Comparison of ENCODE assay signal across 10 cellular contexts in the genomic region with DNA sequence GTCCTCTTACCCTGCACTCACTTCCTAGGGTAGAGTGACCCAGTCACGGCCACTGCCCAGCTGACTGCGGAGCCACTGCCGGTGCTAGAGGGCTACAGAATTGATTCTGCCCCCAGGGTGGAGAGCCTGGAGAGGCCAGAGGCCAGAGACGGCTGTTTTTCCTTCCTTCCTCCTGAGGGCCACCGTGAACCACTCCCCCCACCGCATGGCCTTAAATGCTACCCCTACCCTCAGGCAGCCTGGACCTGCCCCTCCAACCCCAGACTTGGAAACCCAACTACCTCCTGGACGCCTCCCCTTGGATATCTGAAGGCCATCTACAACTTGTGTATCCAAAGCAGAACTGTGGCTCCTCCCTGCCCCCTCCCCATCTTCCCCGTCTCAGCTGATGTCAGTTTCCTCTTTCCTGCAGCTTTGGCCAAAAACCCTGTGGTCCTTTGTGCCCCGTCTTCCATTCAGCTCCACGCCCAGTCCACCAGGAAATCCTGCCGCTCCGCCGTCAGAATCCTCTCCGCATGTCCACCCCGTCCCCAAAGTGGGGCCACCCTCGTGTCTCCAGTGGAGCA. TPM values are rescaled to one million over a fixed set of nuclear protein-coding genes. Genes with fewer than 3 reads are reported as not detected.
DNase-seq lines count a peak whose midpoint lies in the region; ATAC-seq and TF ChIP-seq lines count a peak whose summit lies in the region.
"Had no signal": no experiment of that assay in that cellular context is flagged by ENCODE, and none has a peak within 500 bp of the region (broad histone marks: within the 10 kb centered on the region; RNA-seq: fewer than 3 reads in every experiment).

No MANE protein-coding gene starts in this region.

- no peak overlapping the region for H3K4me3 Mint-ChIP-seq in natural killer cell treated with Interleukin-12 subunit alpha and Interleukin-12 subunit beta and Interleukin-15 and Interleukin-18, amount 100 ng/mL, for 72 hours
- H3K4me3 Mint-ChIP-seq in activated CD4-positive, alpha-beta T cell treated with anti-CD3 and anti-CD28 coated beads, Interleukin-2, amount 10 ng/mL, durations not matched to agents 24 days and 14 days: no peak overlapping the region

- peak overlapping the region; percentile 28 to 67 (median 60) for H3K27ac ChIP-seq in esophagus muscularis mucosa (replicated peaks in 1 of 4)
- H3K27ac ChIP-seq: C4-2B had no signal

- DNase-seq in AML-193 (lab: John Stamatoyannopoulos, UW) (peak; percentile 8), OCI-M1 (lab: John Stamatoyannopoulos, UW) (peak; percentile 50), esophagus muscularis mucosa (ENCODE audit: extremely low spot score) (no peak), HT-29 (ENCODE audit: low spot score) (no peak), AG20443 (ENCODE audit: low spot score) (no peak)
- DNase-seq in natural killer cell treated with Interleukin-12 subunit alpha and Interleukin-12 subunit beta and Interleukin-15 and Interleukin-18, amount 100 ng/mL, for 72 hours (ENCODE audit: low spot score): no peak
- no peak for DNase-seq in activated CD4-positive, alpha-beta T cell treated with anti-CD3 and anti-CD28 coated beads, Interleukin-2, amount 10 ng/mL, durations not matched to agents 24 days and 14 days
- DNase-seq: NCI-H774 had no signal

- H3K9me3 Mint-ChIP-seq in natural killer cell treated with Interleukin-12 subunit alpha and Interleukin-12 subunit beta and Interleukin-15 and Interleukin-18, amount 100 ng/mL, for 72 hours: no peaks in the 10 kb centered on the region
- no peaks in the 10 kb centered on the region for H3K9me3 Mint-ChIP-seq in activated CD4-positive, alpha-beta T cell treated with anti-CD3 and anti-CD28 coated beads, Interleukin-2, amount 10 ng/mL, durations not matched to agents 24 days and 14 days

- H3K4me3 ChIP-seq in esophagus muscularis mucosa: peak overlapping the region; percentile 9 to 28 (median 16)

- no peak for TF ChIP-seq EP300 in esophagus muscularis mucosa (IDR thresholded peaks at IDR 0.05)

- WGBS in esophagus muscularis mucosa: 34% methylated on average over 16 of the region's 16 CpGs

- intact Hi-C loops in esophagus muscularis mucosa (cut with DNase I): no loop called here
- intact Hi-C loops in activated CD4-positive, alpha-beta T cell treated with anti-CD3 and anti-CD28 coated beads, Interleukin-2, amount 10 ng/mL, durations not matched to agents 24 days and 14 days (cut with micrococcal nuclease): no loop called here

- H3K27me3 Mint-ChIP-seq in natural killer cell treated with Interleukin-12 subunit alpha and Interleukin-12 subunit beta and Interleukin-15 and Interleukin-18, amount 100 ng/mL, for 72 hours: no peaks in the 10 kb centered on the region
- H3K27me3 Mint-ChIP-seq in activated CD4-positive, alpha-beta T cell treated with anti-CD3 and anti-CD28 coated beads, Interleukin-2, amount 10 ng/mL, durations not matched to agents 24 days and 14 days: no peaks in the 10 kb centered on the region

- peaks cover 0 to 63% (median 0%) of the 10 kb centered on the region in 4 donors for H3K27me3 ChIP-seq in esophagus muscularis mucosa

- H3K36me3 Mint-ChIP-seq in natural killer cell treated with Interleukin-12 subunit alpha and Interleukin-12 subunit beta and Interleukin-15 and Interleukin-18, amount 100 ng/mL, for 72 hours: peaks cover 5% of the 10 kb centered on the region
- peaks cover 50% of the 10 kb centered on the region for H3K36me3 Mint-ChIP-seq in activated CD4-positive, alpha-beta T cell treated with anti-CD3 and anti-CD28 coated beads, Interleukin-2, amount 10 ng/mL, durations not matched to agents 24 days and 14 days (ENCODE audit: low read depth)

- TF ChIP-seq POLR2A in esophagus muscularis mucosa (IDR thresholded peaks at IDR 0.05; ENCODE audit: low read depth): no peak

- peaks cover 0 to 33% (median 0%) of the 10 kb centered on the region in 4 donors for H3K36me3 ChIP-seq in esophagus muscularis mucosa

- no peak for TF ChIP-seq CTCF in esophagus muscularis mucosa (IDR thresholded peaks at IDR 0.05)

- no peaks in the 10 kb centered on the region for H3K9me3 ChIP-seq in esophagus muscularis mucosa

- peaks cover 22 to 42% (median 31%) of the 10 kb centered on the region in 4 donors for H3K4me1 ChIP-seq in esophagus muscularis mucosa

- H3K4me1 Mint-ChIP-seq in natural killer cell treated with Interleukin-12 subunit alpha and Interleukin-12 subunit beta and Interleukin-15 and Interleukin-18, amount 100 ng/mL, for 72 hours (ENCODE audit: low read depth in 2 of 2): peaks cover 45 to 46% of the 10 kb centered on the region in 2 donors
- peaks cover 38% of the 10 kb centered on the region for H3K4me1 Mint-ChIP-seq in activated CD4-positive, alpha-beta T cell treated with anti-CD3 and anti-CD28 coated beads, Interleukin-2, amount 10 ng/mL, durations not matched to agents 24 days and 14 days

- ATAC-seq in natural killer cell treated with Interleukin-12 subunit alpha and Interleukin-12 subunit beta and Interleukin-15 and Interleukin-18, amount 100 ng/mL, for 72 hours: no peak
- no peak for ATAC-seq in HG03095 (IDR thresholded peaks at IDR 0.05; ENCODE audit: unreplicated experiment)

- peak overlapping the region; percentile 96 to 99 for H3K27ac Mint-ChIP-seq in natural killer cell treated with Interleukin-12 subunit alpha and Interleukin-12 subunit beta and Interleukin-15 and Interleukin-18, amount 100 ng/mL, for 72 hours
- H3K27ac Mint-ChIP-seq in activated CD4-positive, alpha-beta T cell treated with anti-CD3 and anti-CD28 coated beads, Interleukin-2, amount 10 ng/mL, durations not matched to agents 24 days and 14 days: no peak overlapping the region

RNA-seq across cellular contexts. Expression of a gene that starts 16.3 kb away (rescaled TPM):
- 10 to 100 TPM in 3 of 4 donors, 1 to 10 TPM in 1; 5.0 to 18.1 (median 14.3) TPM for total RNA-seq in esophagus muscularis mucosa
- total RNA-seq in natural killer cell treated with Interleukin-12 subunit alpha and Interleukin-12 subunit beta and Interleukin-15 and Interleukin-18, amount 100 ng/mL, for 72 hours: 10 to 100 TPM; 23.9 to 29.1 TPM
- total RNA-seq in HT-29 (2014; rRNA removed; shearing (Covaris generic)): not detected in 2 replicates
- total RNA-seq in activated CD4-positive, alpha-beta T cell treated with anti-CD3 and anti-CD28 coated beads, Interleukin-2, amount 10 ng/mL, durations not matched to agents 24 days and 14 days: 22.2 and 23.3 TPM in 2 replicates

RNA-seq across cellular contexts. Expression of a gene that starts 23.6 kb away (rescaled TPM):
- total RNA-seq in esophagus muscularis mucosa: 10 to 100 TPM; 54.4 to 79.6 (median 71.7) TPM
- total RNA-seq in natural killer cell treated with Interleukin-12 subunit alpha and Interleukin-12 subunit beta and Interleukin-15 and Interleukin-18, amount 100 ng/mL, for 72 hours: 100 to 1,000 TPM; 119 to 132 TPM
- 42.6 and 45.4 TPM in 2 replicates for total RNA-seq in HT-29 (2014; rRNA removed; shearing (Covaris generic))
- 79.1 and 96.4 TPM in 2 replicates for total RNA-seq in activated CD4-positive, alpha-beta T cell treated with anti-CD3 and anti-CD28 coated beads, Interleukin-2, amount 10 ng/mL, durations not matched to agents 24 days and 14 days

RNA-seq across cellular contexts. Expression of a gene that starts 27.1 kb away (rescaled TPM):
- 1 to 10 TPM; 5.4 to 9.2 (median 7.0) TPM for total RNA-seq in esophagus muscularis mucosa
- 10 to 100 TPM; 20.4 to 31.9 TPM for total RNA-seq in natural killer cell treated with Interleukin-12 subunit alpha and Interleukin-12 subunit beta and Interleukin-15 and Interleukin-18, amount 100 ng/mL, for 72 hours
- 14.3 and 18.9 TPM in 2 replicates for total RNA-seq in HT-29 (2014; rRNA removed; shearing (Covaris generic))
- 20.4 and 21.4 TPM in 2 replicates for total RNA-seq in activated CD4-positive, alpha-beta T cell treated with anti-CD3 and anti-CD28 coated beads, Interleukin-2, amount 10 ng/mL, durations not matched to agents 24 days and 14 days

RNA-seq across cellular contexts. Expression of a gene that starts 40.5 kb away (rescaled TPM):
- total RNA-seq in esophagus muscularis mucosa: 10 to 100 TPM; 36.1 to 56.3 (median 50.1) TPM
- total RNA-seq in natural killer cell treated with Interleukin-12 subunit alpha and Interleukin-12 subunit beta and Interleukin-15 and Interleukin-18, amount 100 ng/mL, for 72 hours: 100 to 1,000 TPM in 1 of 2 donors, 10 to 100 TPM in 1; 96.0 to 150 TPM
- total RNA-seq in HT-29 (2014; rRNA removed; shearing (Covaris generic)): 180 and 200 TPM in 2 replicates
- total RNA-seq in activated CD4-positive, alpha-beta T cell treated with anti-CD3 and anti-CD28 coated beads, Interleukin-2, amount 10 ng/mL, durations not matched to agents 24 days and 14 days: 126 and 128 TPM in 2 replicates

RNA-seq across cellular contexts. Expression of a gene that starts 46.3 kb away (rescaled TPM):
- total RNA-seq in esophagus muscularis mucosa: under 1 TPM in 3 of 4 donors, not detected in 1; under 0.01 to 0.17 (median 0.11) TPM
- 1 to 10 TPM; 3.8 to 8.1 TPM for total RNA-seq in natural killer cell treated with Interleukin-12 subunit alpha and Interleukin-12 subunit beta and Interleukin-15 and Interleukin-18, amount 100 ng/mL, for 72 hours
- not detected in 2 replicates for total RNA-seq in HT-29 (2014; rRNA removed; shearing (Covaris generic))
- total RNA-seq in activated CD4-positive, alpha-beta T cell treated with anti-CD3 and anti-CD28 coated beads, Interleukin-2, amount 10 ng/mL, durations not matched to agents 24 days and 14 days: not detected in 2 replicates

Comparison
In these comparisons a context has a peak if more than half of its experiments do, and no peak if none do; other contexts are left out.
1. DNase-seq: peak in AML-193 (2 of 2) and OCI-M1 (single experiment); none in esophagus muscularis mucosa (single experiment), natural killer cell treated with Interleukin-12 subunit alpha and Interleukin-12 subunit beta and Interleukin-15 and Interleukin-18, amount 100 ng/mL, for 72 hours (single experiment), HT-29 (single experiment), AG20443 (single experiment) and activated CD4-positive, alpha-beta T cell treated with anti-CD3 and anti-CD28 coated beads, Interleukin-2, amount 10 ng/mL, durations not matched to agents 24 days and 14 days (single experiment).